ENCODE assay signal across 8 cellular contexts in genomic region chr11:662689-663274, GRCh38. TPM values are rescaled to one million over a fixed set of nuclear protein-coding genes. Genes with fewer than 3 reads are reported as not detected.
A peak's percentile ranks its signal among the peaks of the same experiment; 100 is the strongest.
DNase-seq lines count a peak whose midpoint lies in the region; ATAC-seq and TF ChIP-seq lines count a peak whose summit lies in the region.

No MANE protein-coding gene starts in this region.

- H3K4me1 ChIP-seq in IMR-90 (ENCODE audit: control insufficient read depth, insufficient read depth, low read length): peaks cover 5% of the 10 kb centered on the region; the same call in 1 of the 2 replicates
- peaks cover 13% of the 10 kb centered on the region for H3K4me1 ChIP-seq in mesenchymal stem cell (ENCODE audit: control insufficient read depth, insufficient read depth, low read depth, low read length)
- H3K4me1 ChIP-seq in thyroid gland: peaks cover 0 to 3% of the 10 kb centered on the region in 2 donors

- intact Hi-C loops in IMR-90 (cut with micrococcal nuclease): loop anchor here (1.0 kb wide), 2 partner anchors 61 to 121 kb away; no protein-coding TSS in a partner anchor
- intact Hi-C loops in activated B cell treated with CpG ODN at 0.5 μM for 24 hours (cut with micrococcal nuclease): loop anchor here (1.0 to 2.0 kb wide), 6 partner anchors 32 to 136 kb away; partner anchors contain the start of genes DEAF1, SLC25A22 and TMEM80
- intact Hi-C loops in thyroid gland (cut with DNase I): loop anchor here (10.0 kb wide), 1 partner anchor 62 kb away; no protein-coding TSS in a partner anchor

- DNase-seq in DMS53 (lab: John Stamatoyannopoulos, UW) (peak; percentile 80), IMR-90 (peak; percentile 47), activated B cell treated with CpG ODN at 0.5 μM for 24 hours (peak; percentile 51), mesenchymal stem cell (peak; percentile 58), thyroid gland (peak; percentile 66 to 74), activated gamma-delta T cell (lab: John Stamatoyannopoulos, UW) (no peak), NCI-H187 treated with DMSO at 0.1 percent for 48 hours (lab: John Stamatoyannopoulos, UW) (no peak)
- peak in 1 of 3 experiments; percentile 22 for DNase-seq in effector memory CD8-positive, alpha-beta T cell

- H3K27ac ChIP-seq in IMR-90 (ENCODE audit: insufficient read depth, low read length) (no peak overlapping the region), mesenchymal stem cell (ENCODE audit: low read length, poor library complexity, severe bottlenecking) (no peak overlapping the region), thyroid gland (no peak overlapping the region)

- H2BK5ac ChIP-seq in IMR-90 (ENCODE audit: low read depth, low read length, poor library complexity, severe bottlenecking): no peak overlapping the region
- no peak overlapping the region for H2BK5ac ChIP-seq in mesenchymal stem cell (ENCODE audit: low read depth, low read length, poor library complexity, severe bottlenecking)

- no peaks in the 10 kb centered on the region for H3K9me3 Mint-ChIP-seq in activated B cell treated with CpG ODN at 0.5 μM for 24 hours
- no peaks in the 10 kb centered on the region for H3K9me3 Mint-ChIP-seq in effector memory CD8-positive, alpha-beta T cell

- peak; percentile 90 for ATAC-seq in IMR-90 (ENCODE audit: low read depth)
- peak; percentile 85 for ATAC-seq in activated B cell treated with CpG ODN at 0.5 μM for 24 hours (ENCODE audit: low read depth)
- ATAC-seq in effector memory CD8-positive, alpha-beta T cell (replicated peaks): peak; percentile 43

- 35% methylated on average over 7 of the region's 15 CpGs; no CpG with 5 or more reads in 1 of the 2 experiments for WGBS in IMR-90 (ENCODE audit: extremely low coverage in 2 of 2, insufficient read length in 1 of 2), 2 experiments
- WGBS in mesenchymal stem cell: 81% methylated on average over 15 of the region's 15 CpGs
- WGBS in thyroid gland, 2 donors: 57 to 66% methylated on average over 14 to 15 of the region's 15 CpGs

- H2BK120ac ChIP-seq in IMR-90 (ENCODE audit: low read depth, low read length) (no peak overlapping the region), mesenchymal stem cell (ENCODE audit: low read depth, low read length) (no peak overlapping the region)

- H2BK20ac ChIP-seq in IMR-90 (ENCODE audit: low read depth, low read length): no peak overlapping the region

- H2AK9ac ChIP-seq in IMR-90 (replicated peaks; ENCODE audit: low read depth, low read length, poor library complexity): no peak overlapping the region

- no peak overlapping the region for H2BK12ac ChIP-seq in mesenchymal stem cell (ENCODE audit: low read length in 2 of 2)

- H3K9me1 ChIP-seq in IMR-90 (ENCODE audit: insufficient read depth, low read length): no peaks in the 10 kb centered on the region

- H3K4me3 ChIP-seq in IMR-90 (ENCODE audit: insufficient read depth, low read depth, low read length) (no peak overlapping the region), mesenchymal stem cell (ENCODE audit: insufficient read depth in 1 of 2, low read depth in 1 of 2, low read length in 2 of 2) (no peak overlapping the region), thyroid gland (replicated peaks in 1 of 3) (no peak overlapping the region)

- H2AFZ ChIP-seq in IMR-90 (replicated peaks; ENCODE audit: low read length, poor library complexity): no peak overlapping the region
- H2AFZ ChIP-seq in mesenchymal stem cell (ENCODE audit: low read depth, low read length): no peak overlapping the region

- H3K36me3 ChIP-seq in IMR-90 (ENCODE audit: control insufficient read depth, insufficient read depth, low read length) (peaks cover 24% of the 10 kb centered on the region), mesenchymal stem cell (ENCODE audit: control insufficient read depth in 1 of 2, insufficient read depth in 2 of 2, low read depth in 1 of 2, low read length in 2 of 2) (peaks cover 39 to 73% of the 10 kb centered on the region in 2 experiments), thyroid gland (peaks cover 5 to 12% of the 10 kb centered on the region in 2 donors)

- no peak for TF ChIP-seq POLR2A in IMR-90 (IDR thresholded peaks at IDR 0.05; ENCODE audit: low read depth, low read length)
- no peak for TF ChIP-seq POLR2A in thyroid gland (IDR thresholded peaks at IDR 0.05)

- H4K91ac ChIP-seq in IMR-90 (ENCODE audit: insufficient read depth, low read depth, low read length): no peak overlapping the region
- H4K91ac ChIP-seq in mesenchymal stem cell (ENCODE audit: low read length): no peak overlapping the region

- dilution Hi-C loops in IMR-90 (cut with HindIII; ENCODE audit: low sequenced_read_pairs, unreplicated experiment): no loop called here

- no peak overlapping the region for H4K5ac ChIP-seq in IMR-90 (ENCODE audit: low read depth, low read length)

- POLR2A ChIA-PET in IMR-90 (lab: Charles Lee; ENCODE audit: unreplicated experiment) (no interaction called here), activated B cell treated with CpG ODN at 0.5 μM for 24 hours (lab: Charles Lee) (interaction anchor here (1.2 kb wide), 1 partner anchor 34 kb away, joined by 3 read pairs; no protein-coding TSS in a partner anchor)

- H3K14ac ChIP-seq in IMR-90 (replicated peaks; ENCODE audit: low read depth, low read length): no peak overlapping the region
- peak overlapping the region in 1 of 2 experiments; percentile 31 for H3K14ac ChIP-seq in mesenchymal stem cell (ENCODE audit: low read length in 2 of 2)

- no peak overlapping the region for H2AK5ac ChIP-seq in IMR-90 (ENCODE audit: low read depth, low read length)
- H2AK5ac ChIP-seq in mesenchymal stem cell (ENCODE audit: low read length, severe bottlenecking): no peak overlapping the region

- H3K9me3 ChIP-seq in IMR-90 (ENCODE audit: control insufficient read depth, insufficient read depth, low read length) (no peaks in the 10 kb centered on the region), mesenchymal stem cell (ENCODE audit: control insufficient read depth, low read length) (no peaks in the 10 kb centered on the region), thyroid gland (no peaks in the 10 kb centered on the region)

- H3K18ac ChIP-seq in IMR-90 (ENCODE audit: low read depth, low read length) (no peak overlapping the region), mesenchymal stem cell (ENCODE audit: low read depth in 1 of 2, low read length in 2 of 2) (no peak overlapping the region)

- no peak overlapping the region for H3K4me3 Mint-ChIP-seq in activated B cell treated with CpG ODN at 0.5 μM for 24 hours
- H3K4me3 Mint-ChIP-seq in effector memory CD8-positive, alpha-beta T cell: no peak overlapping the region

- H2BK15ac ChIP-seq in IMR-90 (ENCODE audit: low read depth, low read length): no peak overlapping the region
- no peak overlapping the region for H2BK15ac ChIP-seq in mesenchymal stem cell (ENCODE audit: low read depth, poor library complexity, severe bottlenecking)

- H4K20me1 ChIP-seq in IMR-90 (ENCODE audit: insufficient read depth, low read length): peaks cover 8% of the 10 kb centered on the region

- H3K27me3 ChIP-seq in IMR-90 (ENCODE audit: control insufficient read depth, insufficient read depth, low read length): no peaks in the 10 kb centered on the region
- no peaks in the 10 kb centered on the region for H3K27me3 ChIP-seq in mesenchymal stem cell (ENCODE audit: control insufficient read depth in 1 of 2, insufficient read depth in 1 of 2, low read length in 2 of 2)
- no peaks in the 10 kb centered on the region for H3K27me3 ChIP-seq in thyroid gland

- H4K8ac ChIP-seq in IMR-90 (ENCODE audit: low read depth in 2 of 2, low read length in 2 of 2) (no peak overlapping the region; a peak in 1 of 4 replicates), mesenchymal stem cell (ENCODE audit: low read length) (no peak overlapping the region)

- in situ Hi-C loops in IMR-90 (cut with MboI; ENCODE audit: low sequenced_read_pairs): loop anchor here (5.0 kb wide), 1 partner anchor 75 kb away; no protein-coding TSS in a partner anchor

- no peak overlapping the region for H3K4ac ChIP-seq in IMR-90 (ENCODE audit: low read depth, low read length)
- no peak overlapping the region for H3K4ac ChIP-seq in mesenchymal stem cell (ENCODE audit: low read depth in 1 of 2, low read length in 2 of 2)

- H3K23ac ChIP-seq in IMR-90 (ENCODE audit: low read depth, low read length) (no peak overlapping the region), mesenchymal stem cell (ENCODE audit: low read length in 2 of 2) (no peak overlapping the region)

- H3K36me3 Mint-ChIP-seq in activated B cell treated with CpG ODN at 0.5 μM for 24 hours (ENCODE audit: low read depth): peaks cover 38% of the 10 kb centered on the region
- peaks cover 16% of the 10 kb centered on the region for H3K36me3 Mint-ChIP-seq in effector memory CD8-positive, alpha-beta T cell (ENCODE audit: insufficient read depth)

- peak; percentile 76 for TF ChIP-seq RAD21 in IMR-90 (IDR thresholded peaks at IDR 0.05; ENCODE audit: low read length)

- peaks cover 4% of the 10 kb centered on the region for H3K4me1 Mint-ChIP-seq in activated B cell treated with CpG ODN at 0.5 μM for 24 hours
- H3K4me1 Mint-ChIP-seq in effector memory CD8-positive, alpha-beta T cell (ENCODE audit: low read depth in 2 of 2): peaks cover 3 to 7% of the 10 kb centered on the region in 2 donors

- BruUV-seq in IMR-90 (replicated peaks; lab: Mats Ljungman, UMichigan): no TSS peak

- CTCF ChIA-PET in IMR-90 (lab: Yijun Ruan, JAX) (no interaction called here), activated B cell treated with CpG ODN at 0.5 μM for 24 hours (lab: Charles Lee) (interaction anchor here (1.3 to 2.9 kb wide), 4 partner anchors 59 to 108 kb away, joined by 3 to 34 read pairs (median 8); no protein-coding TSS in a partner anchor)

- peaks cover 13 to 23% of the 10 kb centered on the region in 2 experiments; a peak in 2 of 4 replicates for H3K79me1 ChIP-seq in IMR-90 (ENCODE audit: low read depth in 1 of 2, low read length in 2 of 2)
- H3K79me1 ChIP-seq in mesenchymal stem cell (replicated peaks; ENCODE audit: low read length, poor library complexity, severe bottlenecking): peaks cover 36% of the 10 kb centered on the region

- H3K27ac Mint-ChIP-seq in activated B cell treated with CpG ODN at 0.5 μM for 24 hours: no peak overlapping the region
- no peak overlapping the region for H3K27ac Mint-ChIP-seq in effector memory CD8-positive, alpha-beta T cell

- H3K9ac ChIP-seq in IMR-90 (ENCODE audit: low read depth, low read length) (no peak overlapping the region), mesenchymal stem cell (ENCODE audit: low read length) (no peak overlapping the region)

- no peak overlapping the region for H3K56ac ChIP-seq in IMR-90 (ENCODE audit: extremely low read depth, insufficient read depth, low read length)

- TF ChIP-seq CTCF in IMR-90 (conservative IDR thresholded peaks at IDR 0.05; ENCODE audit: low read depth, low read length) (peak; percentile 71), activated B cell treated with CpG ODN at 0.5 μM for 24 hours (IDR thresholded peaks at IDR 0.05) (no peak), thyroid gland (IDR thresholded peaks at IDR 0.05) (peak; percentile 28 to 81 (median 68))

- H3K4me2 ChIP-seq in IMR-90 (ENCODE audit: low read depth, low read length) (no peak overlapping the region), mesenchymal stem cell (ENCODE audit: low read length, poor library complexity, severe bottlenecking) (no peak overlapping the region)

- H3K27me3 Mint-ChIP-seq in activated B cell treated with CpG ODN at 0.5 μM for 24 hours: no peaks in the 10 kb centered on the region
- H3K27me3 Mint-ChIP-seq in effector memory CD8-positive, alpha-beta T cell: no peaks in the 10 kb centered on the region

RNA-seq across cellular contexts. Expression of gene DRD4, which starts 25.7 kb away (rescaled TPM):
- total RNA-seq in IMR-90 (2012; rRNA removed) (not detected in 2 replicates), activated B cell treated with CpG ODN at 0.5 μM for 24 hours (0.42 and 0.49 TPM in 2 replicates), thyroid gland (under 1 TPM in 2 of 4 donors, not detected in 2; 0.88 to 0.89 TPM)
- not detected in 2 replicates for polyA plus RNA-seq in IMR-90 (2012; rRNA removed)
- 0.05 TPM in 1 of 2 replicates, not detected in the other for polyA plus RNA-seq in IMR-90 (2012; cell fraction: cytosol; rRNA removed)
- polyA plus RNA-seq in IMR-90 (2012; cell fraction: nucleus; rRNA removed; ENCODE audit: low replicate concordance): 0.34 and 1.1 TPM in 2 replicates
- 0.08 TPM for polyA plus RNA-seq in mesenchymal stem cell (2013, experiment 1 of 2)
- polyA plus RNA-seq in mesenchymal stem cell (2013, experiment 2 of 2): not detected

RNA-seq across cellular contexts. Expression of gene DEAF1, which starts 32.2 kb away (rescaled TPM):
- total RNA-seq in IMR-90 (2012; rRNA removed) (21.7 and 22.9 TPM in 2 replicates), activated B cell treated with CpG ODN at 0.5 μM for 24 hours (36.1 and 39.8 TPM in 2 replicates), thyroid gland (100 to 1,000 TPM in 1 of 4 donors, 10 to 100 TPM in 3; 61.8 to 103 (median 87.6) TPM)
- 31.6 and 35.8 TPM in 2 replicates for polyA plus RNA-seq in IMR-90 (2012; rRNA removed)
- 17.5 and 37.5 TPM in 2 replicates for polyA plus RNA-seq in IMR-90 (2012; cell fraction: cytosol; rRNA removed)
- 40.0 and 55.2 TPM in 2 replicates for polyA plus RNA-seq in IMR-90 (2012; cell fraction: nucleus; rRNA removed; ENCODE audit: low replicate concordance)
- polyA plus RNA-seq in mesenchymal stem cell (2013, experiment 1 of 2): 21.2 TPM
- polyA plus RNA-seq in mesenchymal stem cell (2013, experiment 2 of 2): 20.6 TPM

RNA-seq across cellular contexts. Expression of gene TMEM80, which starts 32.8 kb away (rescaled TPM):
- total RNA-seq in IMR-90 (2012; rRNA removed): 5.0 and 5.6 TPM in 2 replicates
- 21.2 and 21.7 TPM in 2 replicates for polyA plus RNA-seq in IMR-90 (2012; rRNA removed)
- 19.5 and 33.5 TPM in 2 replicates for polyA plus RNA-seq in IMR-90 (2012; cell fraction: cytosol; rRNA removed)
- 64.5 and 66.3 TPM in 2 replicates for polyA plus RNA-seq in IMR-90 (2012; cell fraction: nucleus; rRNA removed; ENCODE audit: low replicate concordance)
- total RNA-seq in activated B cell treated with CpG ODN at 0.5 μM for 24 hours: 34.1 and 44.4 TPM in 2 replicates
- polyA plus RNA-seq in mesenchymal stem cell (2013, experiment 1 of 2): 13.4 TPM
- 15.6 TPM for polyA plus RNA-seq in mesenchymal stem cell (2013, experiment 2 of 2)
- total RNA-seq in thyroid gland: 100 to 1,000 TPM in 1 of 4 donors, 10 to 100 TPM in 3; 57.3 to 103 (median 67.7) TPM

RNA-seq across cellular contexts. Expression of gene SCT, which starts 35.8 kb away (rescaled TPM):
- total RNA-seq in IMR-90 (2012; rRNA removed) (not detected in 2 replicates), activated B cell treated with CpG ODN at 0.5 μM for 24 hours (not detected in 2 replicates), thyroid gland (not detected)
- not detected in 2 replicates for polyA plus RNA-seq in IMR-90 (2012; rRNA removed)
- polyA plus RNA-seq in IMR-90 (2012; cell fraction: cytosol; rRNA removed): not detected in 2 replicates
- not detected in 2 replicates for polyA plus RNA-seq in IMR-90 (2012; cell fraction: nucleus; rRNA removed; ENCODE audit: low replicate concordance)
- not detected for polyA plus RNA-seq in mesenchymal stem cell (2013, experiment 1 of 2)
- not detected for polyA plus RNA-seq in mesenchymal stem cell (2013, experiment 2 of 2)

RNA-seq across cellular contexts. Expression of gene CDHR5, which starts 38.0 kb away (rescaled TPM):
- total RNA-seq in IMR-90 (2012; rRNA removed) (not detected in 2 replicates), activated B cell treated with CpG ODN at 0.5 μM for 24 hours (not detected in 2 replicates), thyroid gland (not detected)
- polyA plus RNA-seq in IMR-90 (2012; rRNA removed): not detected in 2 replicates
- polyA plus RNA-seq in IMR-90 (2012; cell fraction: cytosol; rRNA removed): not detected in 2 replicates
- polyA plus RNA-seq in IMR-90 (2012; cell fraction: nucleus; rRNA removed; ENCODE audit: low replicate concordance): not detected in 2 replicates
- polyA plus RNA-seq in mesenchymal stem cell (2013, experiment 1 of 2): not detected
- polyA plus RNA-seq in mesenchymal stem cell (2013, experiment 2 of 2): not detected

Comparison
In these comparisons a context has a peak if more than half of its experiments do, and no peak if none do; other contexts are left out.
1. DNase-seq: peak in DMS53 (single experiment), IMR-90 (single experiment), activated B cell treated with CpG ODN at 0.5 μM for 24 hours (single experiment), mesenchymal stem cell (single experiment) and thyroid gland (2 of 2); none in activated gamma-delta T cell (single experiment) and NCI-H187 treated with DMSO at 0.1 percent for 48 hours (single experiment).
2. Peak in every context shown above with its lines, with median percentiles within 50 percentile points of each other: ATAC-seq.